In the genomic region with DNA sequence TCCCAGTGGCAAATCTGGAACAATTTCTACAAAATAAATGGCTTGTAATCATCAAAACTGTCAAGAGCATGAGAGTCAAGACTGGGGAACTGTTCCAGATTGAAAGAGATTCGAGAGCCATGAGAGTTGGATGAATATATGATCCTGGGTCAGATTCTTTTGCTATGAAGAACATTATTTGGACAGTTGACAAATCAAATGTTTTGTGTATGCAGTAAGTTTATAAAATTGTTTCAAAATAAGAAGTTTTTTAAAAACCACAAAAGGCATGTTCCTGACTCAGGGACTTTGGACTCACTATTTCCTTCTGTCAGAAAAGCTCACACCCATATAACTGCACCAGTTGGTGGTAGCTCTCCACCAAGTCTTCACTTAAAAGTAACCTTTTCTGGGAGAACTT, we compare ENCODE assay signal across 14 cellular contexts. TPM values are rescaled to one million over a fixed set of nuclear protein-coding genes. Genes with fewer than 3 reads are reported as not detected.
DNase-seq lines count a peak whose midpoint lies in the region; ATAC-seq and TF ChIP-seq lines count a peak whose summit lies in the region.
"Had no signal": no experiment of that assay in that cellular context is flagged by ENCODE, and none has a peak within 500 bp of the region (broad histone marks: within the 10 kb centered on the region; RNA-seq: fewer than 3 reads in every experiment).

No MANE protein-coding gene starts in this region.

- intact Hi-C loops in right lobe of liver (cut with DNase I), result no loop called here

- no peaks in the 10 kb centered on the region for H3K36me3 ChIP-seq in right lobe of liver
- H3K36me3 ChIP-seq: uterus had no signal

- POLR2A ChIA-PET in AG04449 (lab: Yijun Ruan, JAX), result interaction anchor here (1.7 kb wide), 1 partner anchor 38 kb away, joined by 6 read pairs; a partner anchor contains a TSS

- peaks cover 0 to 27% (median 10%) of the 10 kb centered on the region in 4 donors for H3K4me1 ChIP-seq in right lobe of liver

- no peak for TF ChIP-seq CTCF in AG04449 (IDR thresholded peaks at IDR 0.05; ENCODE audit: insufficient read depth, low read length, missing control alignments)
- no peak for TF ChIP-seq CTCF in choroid plexus epithelial cell (conservative IDR thresholded peaks at IDR 0.05; ENCODE audit: low read depth, low read length)
- TF ChIP-seq CTCF in right lobe of liver (IDR thresholded peaks at IDR 0.05), result no peak

- peak; percentile 72 for DNase-seq in AG04449 (ENCODE audit: low read depth, low spot score)
- peak; percentile 68 for DNase-seq in HS-5 (ENCODE audit: low read depth)
- DNase-seq in choroid plexus epithelial cell (ENCODE audit: low read depth), result peak; percentile 91
- DNase-seq in right lobe of liver, result no peak
- no peak for DNase-seq in stimulated activated CD8-positive, alpha-beta memory T cell treated with anti-CD3 and anti-CD28 coated beads, Interleukin-4, amount 100 ng/mL, for 48 hours
- DNase-seq in GM19238 (ENCODE audit: insufficient read length, low spot score), result no peak
- DNase-seq in kidney glomerular epithelial cell (lab: John Stamatoyannopoulos, UW), result no peak
- DNase-seq in T-helper 1 cell, result no peak
- DNase-seq: activated naive CD4-positive, alpha-beta T cell treated with Interleukin-2 at 50 U/mL for 16 hours; left cardiac atrium; NCI-H748 treated with DMSO at 0.1 percent for 48 hours; uterus had no signal

- no peaks in the 10 kb centered on the region for H3K9me3 ChIP-seq in right lobe of liver
- H3K9me3 ChIP-seq: uterus had no signal

- no peak overlapping the region for H3K27ac ChIP-seq in right lobe of liver
- H3K27ac ChIP-seq: BLaER1 treated with 17β-estradiol and CSF1 and Interleukin-3, amounts not matched to agents 10 nM and 100 nM had no signal

- H3K27me3 ChIP-seq in right lobe of liver, result no peaks in the 10 kb centered on the region
- H3K27me3 ChIP-seq: BLaER1 treated with 17β-estradiol and CSF1 and Interleukin-3, amounts not matched to agents 10 nM and 100 nM; uterus had no signal

- WGBS in right lobe of liver (ENCODE audit: insufficient coverage, low coverage, low lambda C conversion rate, missing lambda C conversion rate), result 28% methylated on average over 1 of the region's 1 CpG

- no peak for TF ChIP-seq POLR2A in right lobe of liver (IDR thresholded peaks at IDR 0.05)

- CTCF ChIA-PET in AG04449 (lab: Yijun Ruan, JAX), result interaction anchor here (0.8 to 1.3 kb wide), 4 partner anchors 9 to 141 kb away, joined by 3 to 4 read pairs (median 4); no protein-coding TSS in a partner anchor

- peak; percentile 58 to 69 (median 66) for ATAC-seq in right lobe of liver

- no peak overlapping the region for H3K4me3 ChIP-seq in AG04449 (ENCODE audit: low read depth, low read length)
- no peak overlapping the region for H3K4me3 ChIP-seq in choroid plexus epithelial cell (ENCODE audit: low read depth, low read length)
- H3K4me3 ChIP-seq in right lobe of liver, result no peak overlapping the region
- H3K4me3 ChIP-seq: BLaER1 treated with 17β-estradiol and CSF1 and Interleukin-3, amounts not matched to agents 10 nM and 100 nM; coronary artery; uterus had no signal

RNA-seq across cellular contexts. Expression of a gene that starts 38.5 kb away (rescaled TPM):
- total RNA-seq in right lobe of liver, result 10 to 100 TPM; 11.6 to 23.9 (median 19.8) TPM

Comparison
In these comparisons a context has a peak if more than half of its experiments do, and no peak if none do; other contexts are left out.
1. DNase-seq: peak in AG04449 (single experiment), HS-5 (single experiment) and choroid plexus epithelial cell (single experiment); none in right lobe of liver (0 of 3), stimulated activated CD8-positive, alpha-beta memory T cell treated with anti-CD3 and anti-CD28 coated beads, Interleukin-4, amount 100 ng/mL, for 48 hours (single experiment), GM19238 (single experiment), kidney glomerular epithelial cell (single experiment) and T-helper 1 cell (0 of 5).